ENCODE assay signal across 1 cellular context in the genomic region with DNA sequence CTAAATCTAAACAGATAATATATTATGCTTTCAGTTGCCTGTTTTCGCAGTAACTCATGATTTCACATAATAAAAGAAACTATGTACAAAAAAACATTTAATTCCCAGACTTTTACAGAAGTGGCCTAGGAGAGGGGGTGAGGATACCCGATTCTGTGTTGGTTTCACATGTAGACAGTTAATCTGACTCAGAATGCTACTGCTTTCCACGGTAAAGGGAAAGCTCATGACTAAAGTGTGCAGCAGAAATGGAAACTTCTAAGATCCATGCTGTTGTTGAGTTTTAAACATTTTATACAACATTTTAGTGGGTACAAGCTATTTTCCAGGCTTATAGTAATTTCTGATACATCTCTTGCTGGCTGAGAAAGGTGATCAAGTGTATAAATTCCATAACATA.
TF ChIP-seq lines count a peak whose summit lies in the region.

No MANE protein-coding gene starts in this region.

TF ChIP-seq in GM12878, 131 proteins besides CTCF, POLR2A, EP300 and RAD21 (continued from another document):
- TF ChIP-seq, protein P1, sequence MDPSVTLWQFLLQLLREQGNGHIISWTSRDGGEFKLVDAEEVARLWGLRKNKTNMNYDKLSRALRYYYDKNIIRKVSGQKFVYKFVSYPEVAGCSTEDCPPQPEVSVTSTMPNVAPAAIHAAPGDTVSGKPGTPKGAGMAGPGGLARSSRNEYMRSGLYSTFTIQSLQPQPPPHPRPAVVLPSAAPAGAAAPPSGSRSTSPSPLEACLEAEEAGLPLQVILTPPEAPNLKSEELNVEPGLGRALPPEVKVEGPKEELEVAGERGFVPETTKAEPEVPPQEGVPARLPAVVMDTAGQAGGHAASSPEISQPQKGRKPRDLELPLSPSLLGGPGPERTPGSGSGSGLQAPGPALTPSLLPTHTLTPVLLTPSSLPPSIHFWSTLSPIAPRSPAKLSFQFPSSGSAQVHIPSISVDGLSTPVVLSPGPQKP (IDR thresholded peaks at IDR 0.05; ENCODE audit: low read depth, low read length): no peak
- TF ChIP-seq RUNX3 (IDR thresholded peaks at IDR 0.05; ENCODE audit: low read length) (peak; percentile 47), EED (IDR thresholded peaks at IDR 0.05; ENCODE audit: low read depth) (peak; percentile 94), BMI1 (IDR thresholded peaks at IDR 0.05; ENCODE audit: borderline replicate concordance) (no peak), YBX1 (IDR thresholded peaks at IDR 0.05) (no peak), TAF1 (IDR thresholded peaks at IDR 0.05; ENCODE audit: borderline replicate concordance, low read depth, low read length) (no peak), ZZZ3 (IDR thresholded peaks at IDR 0.05; ENCODE audit: control insufficient read depth, insufficient read length, low read depth) (no peak)
